2 cellular contexts compared by ENCODE assay signal in genomic region chr13:54150851-54151250, GRCh38.
TF ChIP-seq lines count a peak whose summit lies in the region.

No MANE protein-coding gene starts in this region.

TF ChIP-seq in GM23338, 12 proteins besides CTCF, POLR2A, EP300 and RAD21:
- no peak for TF ChIP-seq ZNF331 (CRISPR knock-in tag; IDR thresholded peaks at IDR 0.05; ENCODE audit: low read depth)
- no peak for TF ChIP-seq JUNB (IDR thresholded peaks at IDR 0.05; ENCODE audit: unreplicated experiment)
- no peak for TF ChIP-seq ETS1 (IDR thresholded peaks at IDR 0.05)
- no peak for TF ChIP-seq EZH2 (IDR thresholded peaks at IDR 0.05; ENCODE audit: low read depth, unreplicated experiment)
- TF ChIP-seq NANOG (IDR thresholded peaks at IDR 0.05; ENCODE audit: borderline replicate concordance): no peak
- TF ChIP-seq POLR2AphosphoS5 (IDR thresholded peaks at IDR 0.05; ENCODE audit: low read depth): no peak
- no peak for TF ChIP-seq ZNF462 (CRISPR knock-in tag; IDR thresholded peaks at IDR 0.05)
- TF ChIP-seq, protein P1, sequence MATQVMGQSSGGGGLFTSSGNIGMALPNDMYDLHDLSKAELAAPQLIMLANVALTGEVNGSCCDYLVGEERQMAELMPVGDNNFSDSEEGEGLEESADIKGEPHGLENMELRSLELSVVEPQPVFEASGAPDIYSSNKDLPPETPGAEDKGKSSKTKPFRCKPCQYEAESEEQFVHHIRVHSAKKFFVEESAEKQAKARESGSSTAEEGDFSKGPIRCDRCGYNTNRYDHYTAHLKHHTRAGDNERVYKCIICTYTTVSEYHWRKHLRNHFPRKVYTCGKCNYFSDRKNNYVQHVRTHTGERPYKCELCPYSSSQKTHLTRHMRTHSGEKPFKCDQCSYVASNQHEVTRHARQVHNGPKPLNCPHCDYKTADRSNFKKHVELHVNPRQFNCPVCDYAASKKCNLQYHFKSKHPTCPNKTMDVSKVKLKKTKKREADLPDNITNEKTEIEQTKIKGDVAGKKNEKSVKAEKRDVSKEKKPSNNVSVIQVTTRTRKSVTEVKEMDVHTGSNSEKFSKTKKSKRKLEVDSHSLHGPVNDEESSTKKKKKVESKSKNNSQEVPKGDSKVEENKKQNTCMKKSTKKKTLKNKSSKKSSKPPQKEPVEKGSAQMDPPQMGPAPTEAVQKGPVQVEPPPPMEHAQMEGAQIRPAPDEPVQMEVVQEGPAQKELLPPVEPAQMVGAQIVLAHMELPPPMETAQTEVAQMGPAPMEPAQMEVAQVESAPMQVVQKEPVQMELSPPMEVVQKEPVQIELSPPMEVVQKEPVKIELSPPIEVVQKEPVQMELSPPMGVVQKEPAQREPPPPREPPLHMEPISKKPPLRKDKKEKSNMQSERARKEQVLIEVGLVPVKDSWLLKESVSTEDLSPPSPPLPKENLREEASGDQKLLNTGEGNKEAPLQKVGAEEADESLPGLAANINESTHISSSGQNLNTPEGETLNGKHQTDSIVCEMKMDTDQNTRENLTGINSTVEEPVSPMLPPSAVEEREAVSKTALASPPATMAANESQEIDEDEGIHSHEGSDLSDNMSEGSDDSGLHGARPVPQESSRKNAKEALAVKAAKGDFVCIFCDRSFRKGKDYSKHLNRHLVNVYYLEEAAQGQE (IDR thresholded peaks at IDR 0.05; ENCODE audit: unreplicated experiment): no peak
- TF ChIP-seq STAT1 (IDR thresholded peaks at IDR 0.05; ENCODE audit: unreplicated experiment): no peak
- no peak for TF ChIP-seq ZNF114 (CRISPR knock-in tag; IDR thresholded peaks at IDR 0.05)
- no peak for TF ChIP-seq EZH2phosphoT487 (IDR thresholded peaks at IDR 0.05; ENCODE audit: unreplicated experiment)
- TF ChIP-seq CREB1 (CRISPR knock-in tag; IDR thresholded peaks at IDR 0.05; ENCODE audit: low read depth): no peak

TF ChIP-seq in H1, 55 proteins besides CTCF, POLR2A, EP300 and RAD21:
- TF ChIP-seq NANOG (IDR thresholded peaks at IDR 0.05; ENCODE audit: insufficient read depth, low read depth, low read length, poor library complexity, severe bottlenecking): no peak
- TF ChIP-seq CBX5 (IDR thresholded peaks at IDR 0.05; ENCODE audit: low read depth, low read length): no peak
- TF ChIP-seq BACH1 (IDR thresholded peaks at IDR 0.05; ENCODE audit: low read length): no peak
- no peak for TF ChIP-seq GABPA (IDR thresholded peaks at IDR 0.05; ENCODE audit: borderline replicate concordance, insufficient read depth, low read length)
- TF ChIP-seq RNF2 (IDR thresholded peaks at IDR 0.05; ENCODE audit: borderline replicate concordance, low read depth, low read length, missing control alignments, poor library complexity, severe bottlenecking): no peak
- no peak for TF ChIP-seq USF2 (IDR thresholded peaks at IDR 0.05; ENCODE audit: low read length)
- no peak for TF ChIP-seq CHD1 (IDR thresholded peaks at IDR 0.05; ENCODE audit: low read depth, low read length)
- no peak for TF ChIP-seq POU5F1 (IDR thresholded peaks at IDR 0.05; ENCODE audit: low read depth, low read length)
